2 cellular contexts compared by ENCODE assay signal in genomic region chr4:128657638-128658037, GRCh38.
TF ChIP-seq lines count a peak whose summit lies in the region.

No MANE protein-coding gene starts in this region.

TF ChIP-seq in SK-N-SH, 30 proteins besides CTCF, POLR2A, EP300 and RAD21 (continued from another document):
- no peak for TF ChIP-seq GABPA (IDR thresholded peaks at IDR 0.05; ENCODE audit: low read depth)
- no peak for TF ChIP-seq NFIC (IDR thresholded peaks at IDR 0.05; ENCODE audit: borderline replicate concordance)
- TF ChIP-seq JUND (IDR thresholded peaks at IDR 0.05): no peak
- TF ChIP-seq CHD2 (IDR thresholded peaks at IDR 0.05; ENCODE audit: low read length, partially characterized antibody): no peak
- TF ChIP-seq IRF3 (IDR thresholded peaks at IDR 0.05; ENCODE audit: low read depth, low read length): no peak
- no peak for TF ChIP-seq EZH2phosphoT487 (IDR thresholded peaks at IDR 0.05; ENCODE audit: borderline replicate concordance, low read depth)

TF ChIP-seq in SK-N-SH treated with all-trans-retinoic acid at 6 μM for 48 hours, 23 proteins besides CTCF, POLR2A, EP300 and RAD21 (continued from another document):
- no peak for TF ChIP-seq PATZ1 (CRISPR knock-in tag; IDR thresholded peaks at IDR 0.05; ENCODE audit: borderline replicate concordance)
- TF ChIP-seq ZNF565 (CRISPR knock-in tag; conservative IDR thresholded peaks at IDR 0.05; ENCODE audit: low read depth): no peak
- no peak for TF ChIP-seq ZNF70 (CRISPR knock-in tag; IDR thresholded peaks at IDR 0.05)
- TF ChIP-seq ISL1 (CRISPR knock-in tag; IDR thresholded peaks at IDR 0.05): no peak
